ENCODE assay signal across 2 cellular contexts in genomic region chr22:21959274-21960074, GRCh38.
TF ChIP-seq lines count a peak whose summit lies in the region.

No MANE protein-coding gene starts in this region.

TF ChIP-seq in IMR-90, 13 proteins besides CTCF, POLR2A, EP300 and RAD21:
- TF ChIP-seq MAZ (IDR thresholded peaks at IDR 0.05; ENCODE audit: borderline replicate concordance, low read depth, low read length) (no peak), RCOR1 (IDR thresholded peaks at IDR 0.05; ENCODE audit: insufficient replicate concordance, low read length) (no peak), FOS (IDR thresholded peaks at IDR 0.05; ENCODE audit: low read depth, low read length) (no peak), MAFK (IDR thresholded peaks at IDR 0.05; ENCODE audit: low read depth, low read length) (no peak)
TF ChIP-seq in IMR-90: peak in this region for 0.

TF ChIP-seq in H1, 55 proteins besides CTCF, POLR2A, EP300 and RAD21:
- TF ChIP-seq GTF2F1 (IDR thresholded peaks at IDR 0.05; ENCODE audit: borderline replicate concordance, low read depth, low read length) (no peak), SP2 (IDR thresholded peaks at IDR 0.05; ENCODE audit: low read length) (no peak), SIX5 (IDR thresholded peaks at IDR 0.05; ENCODE audit: low read depth, low read length) (no peak), HDAC6 (IDR thresholded peaks at IDR 0.05; ENCODE audit: low read depth, low read length) (no peak)
TF ChIP-seq in H1: peak in this region for 0.
